Comparison of ENCODE assay signal across 1 cellular context in the genomic region with DNA sequence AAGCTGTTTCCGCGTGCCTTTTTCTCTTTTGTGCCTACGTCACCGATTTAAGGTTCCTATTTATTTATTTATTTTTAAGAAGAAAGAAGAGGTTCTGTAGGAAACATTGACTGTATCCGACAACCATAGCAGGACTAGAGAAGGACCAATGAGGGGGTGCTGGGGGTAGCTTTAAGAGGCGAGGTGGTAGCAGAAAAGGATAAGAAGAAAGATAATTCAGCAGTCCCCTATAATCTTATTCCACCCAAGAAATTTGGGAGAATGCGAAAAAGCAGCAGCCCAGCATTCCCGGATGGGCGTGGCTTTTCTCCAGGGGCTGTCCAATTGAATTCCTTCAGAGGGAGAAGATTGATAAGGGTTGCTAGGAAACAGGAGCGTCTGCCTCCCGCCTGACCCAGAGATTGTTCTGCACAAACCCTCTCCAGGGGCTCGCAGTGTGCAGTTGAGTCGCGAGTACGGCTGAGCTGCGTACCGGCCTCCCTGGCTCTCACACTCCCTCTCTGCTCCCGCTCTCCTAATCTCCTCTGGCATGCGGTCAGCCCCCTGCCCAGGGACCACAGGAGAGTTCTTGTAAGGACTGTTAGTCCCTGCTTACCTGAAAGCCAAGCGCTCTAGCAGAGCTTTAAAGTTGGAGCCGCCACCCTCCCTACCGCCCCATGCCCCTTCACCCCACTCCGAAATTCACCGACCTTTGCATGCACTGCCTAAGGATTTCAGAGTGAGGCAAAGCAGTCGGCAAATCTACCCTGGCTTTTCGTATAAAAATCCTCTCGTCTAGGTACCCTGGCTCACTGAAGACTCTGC.
A peak's percentile ranks its signal among the peaks of the same experiment; 100 is the strongest.
TF ChIP-seq lines count a peak whose summit lies in the region.

TSS of gene GRM3 (plus strand) at position 432 of the 804 bp plus-strand sequence. CDS start 121,237 bp downstream, outside the sequence.

TF ChIP-seq in neural cell, 6 proteins besides CTCF, POLR2A, EP300 and RAD21 (continued from another document):
- peak; percentile 78 for TF ChIP-seq REST (IDR thresholded peaks at IDR 0.05; ENCODE audit: borderline replicate concordance)
- TF ChIP-seq SMC3 (conservative IDR thresholded peaks at IDR 0.05; ENCODE audit: poor library complexity), result peak; percentile 15
